Comparison of ENCODE assay signal across 1 cellular context in the genomic region with DNA sequence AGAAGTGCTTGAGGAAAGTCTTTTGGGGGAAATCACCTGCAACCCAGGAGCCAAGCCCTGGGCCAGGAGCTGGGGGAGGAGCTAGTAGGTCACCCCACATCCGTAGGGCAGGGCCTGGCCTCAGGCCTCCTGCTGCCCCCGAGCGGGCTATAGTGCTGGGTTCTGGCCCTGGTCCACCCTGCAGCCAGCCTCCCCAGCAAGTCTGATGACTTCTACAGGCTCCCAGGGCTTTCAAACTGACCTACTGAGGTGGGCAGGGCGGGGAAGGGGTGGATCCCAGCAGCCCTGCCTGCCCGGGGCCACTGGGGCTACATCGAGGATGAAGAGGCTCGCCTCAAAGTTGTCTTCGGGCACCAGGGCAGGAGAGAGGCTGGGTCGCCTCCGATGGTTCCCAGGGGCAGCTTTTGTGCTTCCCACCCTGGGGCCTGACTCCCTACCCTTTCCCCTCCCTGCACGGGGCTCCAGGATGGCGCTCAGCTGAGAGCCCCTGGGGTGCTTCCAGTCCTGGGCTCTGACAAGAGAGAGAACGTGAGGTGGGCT.
TF ChIP-seq lines count a peak whose summit lies in the region.

No MANE protein-coding gene starts in this region.

TF ChIP-seq in HepG2, 621 proteins besides CTCF, POLR2A, EP300 and RAD21 (continued from another document):
- TF ChIP-seq ZNF747 (CRISPR knock-in tag; IDR thresholded peaks at IDR 0.05; ENCODE audit: borderline replicate concordance) (no peak), DPF2 (CRISPR knock-in tag; IDR thresholded peaks at IDR 0.05; ENCODE audit: borderline replicate concordance, low read depth) (no peak), BORCS8-MEF2B (CRISPR knock-in tag; IDR thresholded peaks at IDR 0.05) (0 out of 2 replicates have a peak, but pooled peaks have one; percentile 9), ZNF205 (CRISPR knock-in tag; IDR thresholded peaks at IDR 0.05) (no peak), RORA (CRISPR knock-in tag; IDR thresholded peaks at IDR 0.05) (no peak), ZNF703 (CRISPR knock-in tag; IDR thresholded peaks at IDR 0.05; ENCODE audit: borderline replicate concordance) (no peak), FIP1L1 (IDR thresholded peaks at IDR 0.05; ENCODE audit: borderline replicate concordance, insufficient read depth, low read depth, low read length) (0 out of 2 replicates have a peak, but pooled peaks have one; percentile 60), ZNF484 (CRISPR knock-in tag; IDR thresholded peaks at IDR 0.05; ENCODE audit: borderline replicate concordance, low read depth) (no peak), ZNF501 (CRISPR knock-in tag; IDR thresholded peaks at IDR 0.05) (no peak), ZNF383 (CRISPR knock-in tag; IDR thresholded peaks at IDR 0.05; ENCODE audit: borderline replicate concordance) (no peak), ONECUT2 (CRISPR knock-in tag; IDR thresholded peaks at IDR 0.05) (no peak), PCBP1 (IDR thresholded peaks at IDR 0.05; ENCODE audit: borderline replicate concordance, low read depth, low read length) (peak; percentile 61; the same call in 1 of the 2 replicates), ZZZ3 (CRISPR knock-in tag; IDR thresholded peaks at IDR 0.05; ENCODE audit: borderline replicate concordance) (no peak), ZNF772 (CRISPR knock-in tag; IDR thresholded peaks at IDR 0.05) (no peak), CBX1 (IDR thresholded peaks at IDR 0.05; ENCODE audit: low read depth) (no peak), YEATS2 (CRISPR knock-in tag; IDR thresholded peaks at IDR 0.05; ENCODE audit: borderline replicate concordance) (no peak), ZNF3 (CRISPR knock-in tag; IDR thresholded peaks at IDR 0.05) (no peak), ZSCAN22 (CRISPR knock-in tag; IDR thresholded peaks at IDR 0.05) (no peak)
- TF ChIP-seq, protein P1, sequence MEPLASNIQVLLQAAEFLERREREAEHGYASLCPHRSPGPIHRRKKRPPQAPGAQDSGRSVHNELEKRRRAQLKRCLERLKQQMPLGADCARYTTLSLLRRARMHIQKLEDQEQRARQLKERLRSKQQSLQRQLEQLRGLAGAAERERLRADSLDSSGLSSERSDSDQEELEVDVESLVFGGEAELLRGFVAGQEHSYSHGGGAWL (CRISPR knock-in tag; IDR thresholded peaks at IDR 0.05) = 0 out of 2 replicates have a peak, but pooled peaks have one; percentile 3
- TF ChIP-seq, protein P2, sequence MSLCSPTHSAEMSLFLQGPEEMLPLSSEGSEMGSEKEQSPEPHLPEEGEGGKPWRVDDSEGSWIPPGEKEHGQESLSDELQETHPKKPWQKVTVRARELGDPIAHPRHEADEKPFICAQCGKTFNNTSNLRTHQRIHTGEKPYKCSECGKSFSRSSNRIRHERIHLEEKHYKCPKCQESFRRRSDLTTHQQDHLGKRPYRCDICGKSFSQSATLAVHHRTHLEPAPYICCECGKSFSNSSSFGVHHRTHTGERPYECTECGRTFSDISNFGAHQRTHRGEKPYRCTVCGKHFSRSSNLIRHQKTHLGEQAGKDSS (CRISPR knock-in tag; IDR thresholded peaks at IDR 0.05; ENCODE audit: borderline replicate concordance, low read depth) = no peak
- TF ChIP-seq, protein P3, sequence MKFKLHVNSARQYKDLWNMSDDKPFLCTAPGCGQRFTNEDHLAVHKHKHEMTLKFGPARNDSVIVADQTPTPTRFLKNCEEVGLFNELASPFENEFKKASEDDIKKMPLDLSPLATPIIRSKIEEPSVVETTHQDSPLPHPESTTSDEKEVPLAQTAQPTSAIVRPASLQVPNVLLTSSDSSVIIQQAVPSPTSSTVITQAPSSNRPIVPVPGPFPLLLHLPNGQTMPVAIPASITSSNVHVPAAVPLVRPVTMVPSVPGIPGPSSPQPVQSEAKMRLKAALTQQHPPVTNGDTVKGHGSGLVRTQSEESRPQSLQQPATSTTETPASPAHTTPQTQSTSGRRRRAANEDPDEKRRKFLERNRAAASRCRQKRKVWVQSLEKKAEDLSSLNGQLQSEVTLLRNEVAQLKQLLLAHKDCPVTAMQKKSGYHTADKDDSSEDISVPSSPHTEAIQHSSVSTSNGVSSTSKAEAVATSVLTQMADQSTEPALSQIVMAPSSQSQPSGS (CRISPR knock-in tag; IDR thresholded peaks at IDR 0.05) = no peak
- TF ChIP-seq, protein P4, sequence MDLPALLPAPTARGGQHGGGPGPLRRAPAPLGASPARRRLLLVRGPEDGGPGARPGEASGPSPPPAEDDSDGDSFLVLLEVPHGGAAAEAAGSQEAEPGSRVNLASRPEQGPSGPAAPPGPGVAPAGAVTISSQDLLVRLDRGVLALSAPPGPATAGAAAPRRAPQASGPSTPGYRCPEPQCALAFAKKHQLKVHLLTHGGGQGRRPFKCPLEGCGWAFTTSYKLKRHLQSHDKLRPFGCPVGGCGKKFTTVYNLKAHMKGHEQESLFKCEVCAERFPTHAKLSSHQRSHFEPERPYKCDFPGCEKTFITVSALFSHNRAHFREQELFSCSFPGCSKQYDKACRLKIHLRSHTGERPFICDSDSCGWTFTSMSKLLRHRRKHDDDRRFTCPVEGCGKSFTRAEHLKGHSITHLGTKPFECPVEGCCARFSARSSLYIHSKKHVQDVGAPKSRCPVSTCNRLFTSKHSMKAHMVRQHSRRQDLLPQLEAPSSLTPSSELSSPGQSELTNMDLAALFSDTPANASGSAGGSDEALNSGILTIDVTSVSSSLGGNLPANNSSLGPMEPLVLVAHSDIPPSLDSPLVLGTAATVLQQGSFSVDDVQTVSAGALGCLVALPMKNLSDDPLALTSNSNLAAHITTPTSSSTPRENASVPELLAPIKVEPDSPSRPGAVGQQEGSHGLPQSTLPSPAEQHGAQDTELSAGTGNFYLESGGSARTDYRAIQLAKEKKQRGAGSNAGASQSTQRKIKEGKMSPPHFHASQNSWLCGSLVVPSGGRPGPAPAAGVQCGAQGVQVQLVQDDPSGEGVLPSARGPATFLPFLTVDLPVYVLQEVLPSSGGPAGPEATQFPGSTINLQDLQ (CRISPR knock-in tag; IDR thresholded peaks at IDR 0.05) = no peak
- TF ChIP-seq, protein P5, sequence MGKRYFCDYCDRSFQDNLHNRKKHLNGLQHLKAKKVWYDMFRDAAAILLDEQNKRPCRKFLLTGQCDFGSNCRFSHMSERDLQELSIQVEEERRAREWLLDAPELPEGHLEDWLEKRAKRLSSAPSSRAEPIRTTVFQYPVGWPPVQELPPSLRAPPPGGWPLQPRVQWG (CRISPR knock-in tag; IDR thresholded peaks at IDR 0.05; ENCODE audit: borderline replicate concordance, low read depth) = no peak
- TF ChIP-seq, protein P6, sequence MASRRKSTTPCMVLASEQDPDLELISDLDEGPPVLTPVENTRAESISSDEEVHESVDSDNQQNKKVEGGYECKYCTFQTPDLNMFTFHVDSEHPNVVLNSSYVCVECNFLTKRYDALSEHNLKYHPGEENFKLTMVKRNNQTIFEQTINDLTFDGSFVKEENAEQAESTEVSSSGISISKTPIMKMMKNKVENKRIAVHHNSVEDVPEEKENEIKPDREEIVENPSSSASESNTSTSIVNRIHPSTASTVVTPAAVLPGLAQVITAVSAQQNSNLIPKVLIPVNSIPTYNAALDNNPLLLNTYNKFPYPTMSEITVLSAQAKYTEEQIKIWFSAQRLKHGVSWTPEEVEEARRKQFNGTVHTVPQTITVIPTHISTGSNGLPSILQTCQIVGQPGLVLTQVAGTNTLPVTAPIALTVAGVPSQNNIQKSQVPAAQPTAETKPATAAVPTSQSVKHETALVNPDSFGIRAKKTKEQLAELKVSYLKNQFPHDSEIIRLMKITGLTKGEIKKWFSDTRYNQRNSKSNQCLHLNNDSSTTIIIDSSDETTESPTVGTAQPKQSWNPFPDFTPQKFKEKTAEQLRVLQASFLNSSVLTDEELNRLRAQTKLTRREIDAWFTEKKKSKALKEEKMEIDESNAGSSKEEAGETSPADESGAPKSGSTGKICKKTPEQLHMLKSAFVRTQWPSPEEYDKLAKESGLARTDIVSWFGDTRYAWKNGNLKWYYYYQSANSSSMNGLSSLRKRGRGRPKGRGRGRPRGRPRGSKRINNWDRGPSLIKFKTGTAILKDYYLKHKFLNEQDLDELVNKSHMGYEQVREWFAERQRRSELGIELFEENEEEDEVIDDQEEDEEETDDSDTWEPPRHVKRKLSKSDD (CRISPR knock-in tag; IDR thresholded peaks at IDR 0.05; ENCODE audit: low read depth) = no peak
- TF ChIP-seq, protein P7, sequence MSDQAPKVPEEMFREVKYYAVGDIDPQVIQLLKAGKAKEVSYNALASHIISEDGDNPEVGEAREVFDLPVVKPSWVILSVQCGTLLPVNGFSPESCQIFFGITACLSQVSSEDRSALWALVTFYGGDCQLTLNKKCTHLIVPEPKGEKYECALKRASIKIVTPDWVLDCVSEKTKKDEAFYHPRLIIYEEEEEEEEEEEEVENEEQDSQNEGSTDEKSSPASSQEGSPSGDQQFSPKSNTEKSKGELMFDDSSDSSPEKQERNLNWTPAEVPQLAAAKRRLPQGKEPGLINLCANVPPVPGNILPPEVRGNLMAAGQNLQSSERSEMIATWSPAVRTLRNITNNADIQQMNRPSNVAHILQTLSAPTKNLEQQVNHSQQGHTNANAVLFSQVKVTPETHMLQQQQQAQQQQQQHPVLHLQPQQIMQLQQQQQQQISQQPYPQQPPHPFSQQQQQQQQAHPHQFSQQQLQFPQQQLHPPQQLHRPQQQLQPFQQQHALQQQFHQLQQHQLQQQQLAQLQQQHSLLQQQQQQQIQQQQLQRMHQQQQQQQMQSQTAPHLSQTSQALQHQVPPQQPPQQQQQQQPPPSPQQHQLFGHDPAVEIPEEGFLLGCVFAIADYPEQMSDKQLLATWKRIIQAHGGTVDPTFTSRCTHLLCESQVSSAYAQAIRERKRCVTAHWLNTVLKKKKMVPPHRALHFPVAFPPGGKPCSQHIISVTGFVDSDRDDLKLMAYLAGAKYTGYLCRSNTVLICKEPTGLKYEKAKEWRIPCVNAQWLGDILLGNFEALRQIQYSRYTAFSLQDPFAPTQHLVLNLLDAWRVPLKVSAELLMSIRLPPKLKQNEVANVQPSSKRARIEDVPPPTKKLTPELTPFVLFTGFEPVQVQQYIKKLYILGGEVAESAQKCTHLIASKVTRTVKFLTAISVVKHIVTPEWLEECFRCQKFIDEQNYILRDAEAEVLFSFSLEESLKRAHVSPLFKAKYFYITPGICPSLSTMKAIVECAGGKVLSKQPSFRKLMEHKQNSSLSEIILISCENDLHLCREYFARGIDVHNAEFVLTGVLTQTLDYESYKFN (CRISPR knock-in tag; conservative IDR thresholded peaks at IDR 0.05) = no peak
- TF ChIP-seq, protein P8, sequence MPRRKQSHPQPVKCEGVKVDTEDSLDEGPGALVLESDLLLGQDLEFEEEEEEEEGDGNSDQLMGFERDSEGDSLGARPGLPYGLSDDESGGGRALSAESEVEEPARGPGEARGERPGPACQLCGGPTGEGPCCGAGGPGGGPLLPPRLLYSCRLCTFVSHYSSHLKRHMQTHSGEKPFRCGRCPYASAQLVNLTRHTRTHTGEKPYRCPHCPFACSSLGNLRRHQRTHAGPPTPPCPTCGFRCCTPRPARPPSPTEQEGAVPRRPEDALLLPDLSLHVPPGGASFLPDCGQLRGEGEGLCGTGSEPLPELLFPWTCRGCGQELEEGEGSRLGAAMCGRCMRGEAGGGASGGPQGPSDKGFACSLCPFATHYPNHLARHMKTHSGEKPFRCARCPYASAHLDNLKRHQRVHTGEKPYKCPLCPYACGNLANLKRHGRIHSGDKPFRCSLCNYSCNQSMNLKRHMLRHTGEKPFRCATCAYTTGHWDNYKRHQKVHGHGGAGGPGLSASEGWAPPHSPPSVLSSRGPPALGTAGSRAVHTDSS (CRISPR knock-in tag; conservative IDR thresholded peaks at IDR 0.05) = no peak
- TF ChIP-seq, protein P9, sequence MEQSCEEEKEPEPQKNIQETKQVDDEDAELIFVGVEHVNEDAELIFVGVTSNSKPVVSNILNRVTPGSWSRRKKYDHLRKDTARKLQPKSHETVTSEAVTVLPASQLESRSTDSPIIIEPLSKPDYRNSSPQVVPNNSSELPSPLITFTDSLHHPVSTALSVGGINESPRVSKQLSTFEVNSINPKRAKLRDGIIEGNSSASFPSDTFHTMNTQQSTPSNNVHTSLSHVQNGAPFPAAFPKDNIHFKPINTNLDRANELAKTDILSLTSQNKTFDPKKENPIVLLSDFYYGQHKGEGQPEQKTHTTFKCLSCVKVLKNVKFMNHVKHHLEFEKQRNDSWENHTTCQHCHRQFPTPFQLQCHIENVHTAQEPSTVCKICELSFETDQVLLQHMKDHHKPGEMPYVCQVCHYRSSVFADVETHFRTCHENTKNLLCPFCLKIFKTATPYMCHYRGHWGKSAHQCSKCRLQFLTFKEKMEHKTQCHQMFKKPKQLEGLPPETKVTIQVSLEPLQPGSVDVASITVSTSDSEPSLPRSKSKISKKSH (CRISPR knock-in tag; IDR thresholded peaks at IDR 0.05; ENCODE audit: borderline replicate concordance) = 0 out of 2 replicates have a peak, but pooled peaks have one; percentile 42
TF ChIP-seq in HepG2: peak in this region for 12.
